In genomic region chr6:3244832-3245161, GRCh38 we compare ENCODE assay signal across 4 cellular contexts. TPM values are rescaled to one million over a fixed set of nuclear protein-coding genes. Genes with fewer than 3 reads are reported as not detected.
"Had no signal": no experiment of that assay in that cellular context is flagged by ENCODE, and none has a peak within 500 bp of the region (broad histone marks: within the 10 kb centered on the region; RNA-seq: fewer than 3 reads in every experiment).

No MANE protein-coding gene starts in this region.

RNA-seq across cellular contexts. Expression of gene TUBB2B, which starts 17.3 kb away (rescaled TPM):
- total RNA-seq: activated B cell treated with CpG ODN at 0.5 μM for 24 hours; activated CD8-positive, alpha-beta memory T cell treated with anti-CD3 and anti-CD28 coated beads for 36 hours; activated naive CD8-positive, alpha-beta T cell treated with anti-CD3 and anti-CD28 coated beads, Interleukin-2, amount 10 ng/mL, durations not matched to agents 7 days and 5 days; ascending aorta had no signal
